In the genomic region with DNA sequence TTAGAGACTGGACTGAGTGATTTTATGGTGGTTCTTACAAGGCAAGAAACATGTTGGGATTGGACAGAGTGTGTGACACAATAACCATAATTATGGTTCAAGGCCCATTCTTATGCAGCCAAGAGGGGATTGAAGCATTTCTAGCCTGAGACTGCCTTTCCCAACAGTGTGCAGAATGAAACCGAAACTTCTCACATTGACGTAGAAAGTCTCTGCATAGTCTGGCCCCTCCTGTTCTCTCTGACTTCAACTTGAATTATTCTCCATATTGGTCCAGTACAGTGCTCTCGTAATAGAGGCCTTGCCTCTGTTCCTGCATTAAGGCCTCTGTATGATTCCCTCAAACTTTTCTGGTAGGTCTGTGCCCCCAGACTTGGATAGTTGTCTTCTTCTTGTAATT, we compare ENCODE assay signal across 11 cellular contexts.
DNase-seq lines count a peak whose midpoint lies in the region; ATAC-seq, FAIRE-seq and TF ChIP-seq lines count a peak whose summit lies in the region.
"Had no signal": no experiment of that assay in that cellular context is flagged by ENCODE, and none has a peak within 500 bp of the region (broad histone marks: within the 10 kb centered on the region; RNA-seq: fewer than 3 reads in every experiment).

No MANE protein-coding gene starts in this region.

- H3K9me3 ChIP-seq in stomach = no peaks in the 10 kb centered on the region

- ATAC-seq in activated T-cell treated with anti-CD3 and anti-CD28 coated beads, Interleukin-2, amount 50 U/mL, for 72 hours (replicated peaks in 1 of 2) = peak; percentile 44 to 90
- ATAC-seq in HG02870 (IDR thresholded peaks at IDR 0.05; ENCODE audit: unreplicated experiment) = peak; percentile 90
- ATAC-seq in stimulated activated naive CD8-positive, alpha-beta T cell treated with anti-CD3 and anti-CD28 coated beads, Interleukin-15, Interleukin-2, amounts not matched to agents 100 U/mL and 50 U/mL, for 24 hours = peak; percentile 72

- no peak overlapping the region for H3K27ac Mint-ChIP-seq in activated T-cell treated with anti-CD3 and anti-CD28 coated beads, Interleukin-2, amount 50 U/mL, for 72 hours

- H3K36me3 ChIP-seq in stomach = no peaks in the 10 kb centered on the region

- no peaks in the 10 kb centered on the region for H3K9me3 Mint-ChIP-seq in activated T-cell treated with anti-CD3 and anti-CD28 coated beads, Interleukin-2, amount 50 U/mL, for 72 hours

- H3K4me1 Mint-ChIP-seq in activated T-cell treated with anti-CD3 and anti-CD28 coated beads, Interleukin-2, amount 50 U/mL, for 72 hours (ENCODE audit: low read depth) = no peaks in the 10 kb centered on the region

- TF ChIP-seq EP300 in stomach (IDR thresholded peaks at IDR 0.05) = no peak

- H3K4me3 Mint-ChIP-seq in activated T-cell treated with anti-CD3 and anti-CD28 coated beads, Interleukin-2, amount 50 U/mL, for 72 hours = no peak overlapping the region

- H3K27me3 ChIP-seq in stomach = no peaks in the 10 kb centered on the region

- no peak for FAIRE-seq in HTR-8/SVneo (lab: Jason Lieb, UNC)
- FAIRE-seq: endometrium had no signal

- H3K27ac ChIP-seq in stomach = no peak overlapping the region

- peaks cover 23% of the 10 kb centered on the region for H3K27me3 Mint-ChIP-seq in activated T-cell treated with anti-CD3 and anti-CD28 coated beads, Interleukin-2, amount 50 U/mL, for 72 hours (ENCODE audit: low read depth)

- H3K4me1 ChIP-seq in stomach = peaks cover 0 to 4% (median 0%) of the 10 kb centered on the region in 4 donors

- WGBS in stomach, 5 donors = 59 to 90% (median 79%) methylated on average over 3 of the region's 3 CpGs

- TF ChIP-seq POLR2A in stomach (IDR thresholded peaks at IDR 0.05) = no peak

- peak in 1 of 2 donors; percentile 2 for DNase-seq in activated T-cell treated with anti-CD3 and anti-CD28 coated beads, Interleukin-2, amount 50 U/mL, for 72 hours
- DNase-seq in activated T-cell treated with anti-CD3 and anti-CD28 coated beads for 4 hours (no peak), NOMO-1 treated with dmso at 0.1 percent for 144 hours (lab: John Stamatoyannopoulos, UW; ENCODE audit: unreplicated experiment) (peak; percentile 74), stomach (no peak), NCI-H2029 (lab: John Stamatoyannopoulos, UW) (no peak), HTR-8/SVneo (ENCODE audit: insufficient read length, low spot score) (no peak)
- no peak for DNase-seq in stimulated activated naive CD8-positive, alpha-beta T cell treated with anti-CD3 and anti-CD28 coated beads, Interleukin-15, Interleukin-2, amounts not matched to agents 100 U/mL and 50 U/mL, for 24 hours
- DNase-seq: midbrain, NCI-H226 had no signal

- no peaks in the 10 kb centered on the region for H3K36me3 Mint-ChIP-seq in activated T-cell treated with anti-CD3 and anti-CD28 coated beads, Interleukin-2, amount 50 U/mL, for 72 hours (ENCODE audit: insufficient read depth in 2 of 2)

- intact Hi-C loops in stomach (cut with DNase I; ENCODE audit: low total_unique reads) = no loop called here

- H3K4me3 ChIP-seq in stomach = no peak overlapping the region

- no peak for TF ChIP-seq CTCF in stomach (IDR thresholded peaks at IDR 0.05)
